1 cellular context compared by ENCODE assay signal in genomic region chr7:41695661-41696322, GRCh38.
TF ChIP-seq lines count a peak whose summit lies in the region.

No MANE protein-coding gene starts in this region.

TF ChIP-seq in SK-N-SH treated with all-trans-retinoic acid at 6 μM for 48 hours, 23 proteins besides CTCF, POLR2A, EP300 and RAD21 (continued from another document):
- no peak for TF ChIP-seq PATZ1 (CRISPR knock-in tag; IDR thresholded peaks at IDR 0.05; ENCODE audit: borderline replicate concordance)
- TF ChIP-seq RARB (CRISPR knock-in tag; IDR thresholded peaks at IDR 0.05): no peak
- TF ChIP-seq ZFP30 (CRISPR knock-in tag; IDR thresholded peaks at IDR 0.05): no peak
- no peak for TF ChIP-seq TOX (CRISPR knock-in tag; IDR thresholded peaks at IDR 0.05; ENCODE audit: borderline replicate concordance)
TF ChIP-seq in SK-N-SH treated with all-trans-retinoic acid at 6 μM for 48 hours: peak in this region for 0.
